In genomic region chr7:13017325-13017853, GRCh38 we compare ENCODE assay signal across 13 cellular contexts.
DNase-seq lines count a peak whose midpoint lies in the region; ATAC-seq and TF ChIP-seq lines count a peak whose summit lies in the region.
"Had no signal": no experiment of that assay in that cellular context is flagged by ENCODE, and none has a peak within 500 bp of the region (broad histone marks: within the 10 kb centered on the region; RNA-seq: fewer than 3 reads in every experiment).

No MANE protein-coding gene starts in this region.

- peaks cover 28% of the 10 kb centered on the region for H3K36me3 Mint-ChIP-seq in Caco-2 (ENCODE audit: insufficient read depth, unreplicated experiment)

- peak overlapping the region; percentile 78 for H3K4me3 Mint-ChIP-seq in Caco-2 (ENCODE audit: unreplicated experiment)
- H3K4me3 Mint-ChIP-seq: activated B cell treated with CpG ODN at 0.5 μM for 24 hours had no signal

- H3K27me3 ChIP-seq in Caco-2 (replicated peaks; ENCODE audit: control insufficient read depth, insufficient read depth, low read length) = no peaks in the 10 kb centered on the region
- H3K27me3 ChIP-seq in ectodermal cell (ENCODE audit: control insufficient read depth, insufficient read depth, low read length, poor library complexity, severe bottlenecking) = no peaks in the 10 kb centered on the region
- H3K27me3 ChIP-seq: tibial artery had no signal

- peak overlapping the region; percentile 97 for H3K27ac ChIP-seq in ectodermal cell (ENCODE audit: insufficient read depth, low read depth, low read length, poor library complexity, severe bottlenecking)
- H3K27ac ChIP-seq: tibial artery had no signal

- ATAC-seq in mucosa of descending colon (peak; percentile 93), HG02973 (IDR thresholded peaks at IDR 0.05; ENCODE audit: unreplicated experiment) (no peak), HG03521 (IDR thresholded peaks at IDR 0.05; ENCODE audit: unreplicated experiment) (no peak), GM21515 (IDR thresholded peaks at IDR 0.05; ENCODE audit: unreplicated experiment) (no peak)

- peaks cover 76% of the 10 kb centered on the region for H3K4me1 ChIP-seq in Caco-2
- peaks cover 54% of the 10 kb centered on the region for H3K4me1 ChIP-seq in ectodermal cell (ENCODE audit: control insufficient read depth, insufficient read depth, low read length)
- H3K4me1 ChIP-seq in mucosa of descending colon (ENCODE audit: low read depth) = no peaks in the 10 kb centered on the region
- H3K4me1 ChIP-seq: tibial artery had no signal

- peaks cover 10% of the 10 kb centered on the region for H3K9me3 Mint-ChIP-seq in Caco-2 (ENCODE audit: unreplicated experiment)
- H3K9me3 Mint-ChIP-seq: activated B cell treated with CpG ODN at 0.5 μM for 24 hours had no signal

- no peaks in the 10 kb centered on the region for H3K9me3 ChIP-seq in Caco-2
- no peaks in the 10 kb centered on the region for H3K9me3 ChIP-seq in ectodermal cell (ENCODE audit: control insufficient read depth, low read length)
- no peaks in the 10 kb centered on the region for H3K9me3 ChIP-seq in mucosa of descending colon
- H3K9me3 ChIP-seq: tibial artery had no signal

- peak overlapping the region; percentile 37 for H3K4me3 ChIP-seq in Caco-2 (ENCODE audit: low read depth, low read length)
- H3K4me3 ChIP-seq in ectodermal cell (ENCODE audit: insufficient read depth, low read depth, low read length) = no peak overlapping the region
- H3K4me3 ChIP-seq in mucosa of descending colon = no peak overlapping the region
- H3K4me3 ChIP-seq: tibial artery had no signal

- no peaks in the 10 kb centered on the region for H3K27me3 Mint-ChIP-seq in Caco-2 (ENCODE audit: insufficient read depth, unreplicated experiment)
- H3K27me3 Mint-ChIP-seq: activated B cell treated with CpG ODN at 0.5 μM for 24 hours had no signal

- H3K27ac Mint-ChIP-seq in Caco-2 (ENCODE audit: unreplicated experiment) = peak overlapping the region; percentile 69
- H3K27ac Mint-ChIP-seq: activated B cell treated with CpG ODN at 0.5 μM for 24 hours had no signal

- H3K36me3 ChIP-seq in Caco-2 (ENCODE audit: control insufficient read depth, insufficient read depth, low read length) (no peaks in the 10 kb centered on the region), ectodermal cell (ENCODE audit: control insufficient read depth, insufficient read depth, low read length) (no peaks in the 10 kb centered on the region), mucosa of descending colon (ENCODE audit: low read depth) (no peaks in the 10 kb centered on the region)
- H3K36me3 ChIP-seq: tibial artery had no signal

- BruUV-seq in Caco-2 (replicated peaks; lab: Mats Ljungman, UMichigan) = no TSS peak

- whole genome bisulfite sequencing in ectodermal cell, 2 experiments = 2% methylated on average over 4 of the region's 4 CpGs

- intact Hi-C loops in Caco-2 (cut with micrococcal nuclease; ENCODE audit: unreplicated experiment) (loop anchor here (1.0 to 10.0 kb wide), 9 partner anchors 33 to 377 kb away; partner anchors contain the start of gene ARL4A), mucosa of descending colon (cut with DNase I, micrococcal nuclease) (no loop called here)

- CTCF ChIA-PET in Caco-2 (lab: Charles Lee) = interaction anchor here (0.7 to 2.5 kb wide), 5 partner anchors 75 to 330 kb away, joined by 3 to 19 read pairs (median 4); partner anchors contain the start of gene ARL4A

- TF ChIP-seq CTCF in Caco-2 (IDR thresholded peaks at IDR 0.05; ENCODE audit: insufficient read depth in 1 of 2, low read depth in 1 of 2, low read length in 1 of 2, severe bottlenecking in 1 of 2, unreplicated experiment in 1 of 2) (no peak), mucosa of descending colon (IDR thresholded peaks at IDR 0.05) (no peak)

- DNase-seq in Caco-2 = peak; percentile 87 to 91
- DNase-seq in NCI-H226 = peak; percentile 66
- DNase-seq in mucosa of descending colon = no peak
- no peak for DNase-seq in NCI-H748 (lab: John Stamatoyannopoulos, UW; ENCODE audit: unreplicated experiment)
- DNase-seq: activated B cell treated with CpG ODN at 0.5 μM for 24 hours, COR-L47, left cardiac atrium, NCI-H524 treated with DMSO at 0.1 percent for 48 hours, tibial artery had no signal

- POLR2A ChIA-PET in Caco-2 (lab: Charles Lee) = interaction anchor here (0.6 to 2.1 kb wide), 6 partner anchors 9 to 331 kb away, joined by 3 to 13 read pairs (median 4); partner anchors contain the start of gene ARL4A

- H3K4me1 Mint-ChIP-seq in Caco-2 (ENCODE audit: low read depth, unreplicated experiment) = peaks cover 36% of the 10 kb centered on the region
- H3K4me1 Mint-ChIP-seq: activated B cell treated with CpG ODN at 0.5 μM for 24 hours had no signal

Comparison
In these comparisons a context has a peak if more than half of its experiments do, and no peak if none do; other contexts are left out.
1. DNase-seq: peak in Caco-2 (2 of 2) and NCI-H226 (single experiment); none in mucosa of descending colon (0 of 3) and NCI-H748 (single experiment).